ENCODE assay signal across 1 cellular context in genomic region chr3:147388395-147389264, GRCh38.
TF ChIP-seq lines count a peak whose summit lies in the region.

No MANE protein-coding gene starts in this region.

TF ChIP-seq in WTC11, 78 proteins besides CTCF, POLR2A, EP300 and RAD21 (continued from another document):
- TF ChIP-seq, protein P1, sequence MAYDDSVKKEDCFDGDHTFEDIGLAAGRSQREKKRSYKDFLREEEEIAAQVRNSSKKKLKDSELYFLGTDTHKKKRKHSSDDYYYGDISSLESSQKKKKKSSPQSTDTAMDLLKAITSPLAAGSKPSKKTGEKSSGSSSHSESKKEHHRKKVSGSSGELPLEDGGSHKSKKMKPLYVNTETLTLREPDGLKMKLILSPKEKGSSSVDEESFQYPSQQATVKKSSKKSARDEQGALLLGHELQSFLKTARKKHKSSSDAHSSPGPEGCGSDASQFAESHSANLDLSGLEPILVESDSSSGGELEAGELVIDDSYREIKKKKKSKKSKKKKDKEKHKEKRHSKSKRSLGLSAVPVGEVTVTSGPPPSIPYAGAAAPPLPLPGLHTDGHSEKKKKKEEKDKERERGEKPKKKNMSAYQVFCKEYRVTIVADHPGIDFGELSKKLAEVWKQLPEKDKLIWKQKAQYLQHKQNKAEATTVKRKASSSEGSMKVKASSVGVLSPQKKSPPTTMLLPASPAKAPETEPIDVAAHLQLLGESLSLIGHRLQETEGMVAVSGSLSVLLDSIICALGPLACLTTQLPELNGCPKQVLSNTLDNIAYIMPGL (CRISPR knock-in tag; IDR thresholded peaks at IDR 0.05), result no peak
- no peak for TF ChIP-seq OVOL2 (CRISPR knock-in tag; IDR thresholded peaks at IDR 0.05; ENCODE audit: borderline replicate concordance)
- no peak for TF ChIP-seq ZNF138 (CRISPR knock-in tag; conservative IDR thresholded peaks at IDR 0.05)
- no peak for TF ChIP-seq FOXK1 (CRISPR knock-in tag; IDR thresholded peaks at IDR 0.05)
- no peak for TF ChIP-seq E2F1 (CRISPR knock-in tag; IDR thresholded peaks at IDR 0.05)
- TF ChIP-seq, protein P2, sequence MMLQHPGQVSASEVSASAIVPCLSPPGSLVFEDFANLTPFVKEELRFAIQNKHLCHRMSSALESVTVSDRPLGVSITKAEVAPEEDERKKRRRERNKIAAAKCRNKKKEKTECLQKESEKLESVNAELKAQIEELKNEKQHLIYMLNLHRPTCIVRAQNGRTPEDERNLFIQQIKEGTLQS (CRISPR knock-in tag; conservative IDR thresholded peaks at IDR 0.05), result no peak
- TF ChIP-seq, protein P3, sequence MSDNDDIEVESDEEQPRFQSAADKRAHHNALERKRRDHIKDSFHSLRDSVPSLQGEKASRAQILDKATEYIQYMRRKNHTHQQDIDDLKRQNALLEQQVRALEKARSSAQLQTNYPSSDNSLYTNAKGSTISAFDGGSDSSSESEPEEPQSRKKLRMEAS (CRISPR knock-in tag; IDR thresholded peaks at IDR 0.05), result no peak
- no peak for TF ChIP-seq JAZF1 (CRISPR knock-in tag; IDR thresholded peaks at IDR 0.05)
- TF ChIP-seq ELF4 (CRISPR knock-in tag; IDR thresholded peaks at IDR 0.05; ENCODE audit: low read depth), result no peak
